24 cellular contexts compared by ENCODE assay signal in genomic region chr10:59896186-59896585, GRCh38. TPM values are rescaled to one million over a fixed set of nuclear protein-coding genes. Genes with fewer than 3 reads are reported as not detected.
A peak's percentile ranks its signal among the peaks of the same experiment; 100 is the strongest.
DNase-seq lines count a peak whose midpoint lies in the region; ATAC-seq and TF ChIP-seq lines count a peak whose summit lies in the region.
"Had no signal": no experiment of that assay in that cellular context is flagged by ENCODE, and none has a peak within 500 bp of the region (broad histone marks: within the 10 kb centered on the region; RNA-seq: fewer than 3 reads in every experiment).

No MANE protein-coding gene starts in this region.

- H3K9me2 ChIP-seq in hepatocyte (replicated peaks; ENCODE audit: insufficient read depth), result no peaks in the 10 kb centered on the region

- DNase-seq in NCI-H510A treated with DMSO at 0.1 percent for 48 hours (lab: John Stamatoyannopoulos, UW), result peak; percentile 1
- no peak for DNase-seq in NCI-H510A (lab: John Stamatoyannopoulos, UW)
- no peak for DNase-seq in body of pancreas
- DNase-seq in hepatocyte (ENCODE audit: low spot score), result no peak
- DNase-seq in activated gamma-delta T cell (lab: John Stamatoyannopoulos, UW), result no peak
- DNase-seq: activated CD4-positive, alpha-beta T cell treated with anti-CD3 and anti-CD28 coated beads for 36 hours; activated CD8-positive, alpha-beta memory T cell treated with anti-CD3 and anti-CD28 coated beads, Interleukin-2, amount 10 ng/mL, durations not matched to agents 7 days and 5 days; activated effector memory CD4-positive, alpha-beta T cell treated with anti-CD3 and anti-CD28 coated beads, Interleukin-2, amount 50 U/mL, for 16 hours; CD4-positive, CD25-positive, alpha-beta regulatory T cell; DND-41; natural killer cell; NCI-H1694; NCI-H446 treated with DMSO at 0.1 percent for 48 hours; OCI-M1; SJCRH30; stimulated activated CD4-positive, alpha-beta T cell treated with anti-CD3 and anti-CD28 coated beads, Interleukin-12 subunit alpha, Interleukin-12 subunit beta, amount 100 ng/mL, for 4 hours; stimulated activated naive CD4-positive, alpha-beta T cell; T-helper 9 cell had no signal

- no peak overlapping the region for H3K9ac ChIP-seq in stomach smooth muscle (ENCODE audit: low read length in 2 of 2)

- H3K4me1 ChIP-seq in body of pancreas (peaks cover 95% of the 10 kb centered on the region), hepatocyte (ENCODE audit: insufficient read depth) (peaks cover 53% of the 10 kb centered on the region), stomach smooth muscle (ENCODE audit: control insufficient read depth, insufficient read depth, low read length) (peaks cover 85% of the 10 kb centered on the region)
- H3K4me1 ChIP-seq: SJCRH30 had no signal

- H2AFZ ChIP-seq in hepatocyte, result no peak overlapping the region

- peaks cover 72% of the 10 kb centered on the region for H4K20me1 ChIP-seq in hepatocyte (ENCODE audit: insufficient read depth, poor library complexity, severe bottlenecking)

- no peaks in the 10 kb centered on the region for H3K9me3 ChIP-seq in body of pancreas
- no peaks in the 10 kb centered on the region for H3K9me3 ChIP-seq in hepatocyte (ENCODE audit: low read depth)
- H3K9me3 ChIP-seq in stomach smooth muscle (ENCODE audit: control insufficient read depth in 2 of 2, low read length in 2 of 2), result no peaks in the 10 kb centered on the region
- H3K9me3 ChIP-seq: A549, prostate gland, SJCRH30 had no signal

- H3K36me3 ChIP-seq in body of pancreas (replicated peaks in 1 of 2; ENCODE audit: insufficient read depth in 1 of 2, low read depth in 2 of 2), result no peaks in the 10 kb centered on the region
- no peaks in the 10 kb centered on the region for H3K36me3 ChIP-seq in hepatocyte (replicated peaks; ENCODE audit: insufficient read depth, low read depth)
- H3K36me3 ChIP-seq in stomach smooth muscle (ENCODE audit: control insufficient read depth in 2 of 2, insufficient read depth in 2 of 2, low read length in 2 of 2), result peaks cover 0 to 7% of the 10 kb centered on the region in 2 donors
- H3K36me3 ChIP-seq: prostate gland, SJCRH30 had no signal

- no peaks in the 10 kb centered on the region for H3K27me3 ChIP-seq in body of pancreas
- no peaks in the 10 kb centered on the region for H3K27me3 ChIP-seq in hepatocyte
- H3K27me3 ChIP-seq in stomach smooth muscle (ENCODE audit: control insufficient read depth in 1 of 2, insufficient read depth in 2 of 2, low read length in 2 of 2), result no peaks in the 10 kb centered on the region
- H3K27me3 ChIP-seq: SJCRH30 had no signal

- peaks cover 100% of the 10 kb centered on the region for H3K79me2 ChIP-seq in hepatocyte

- no peak for TF ChIP-seq POLR2A in body of pancreas (IDR thresholded peaks at IDR 0.05)

- H3K27ac ChIP-seq in body of pancreas (peak overlapping the region in 3 of 4 donors; percentile 68 to 77 (median 77)), hepatocyte (peak overlapping the region; percentile 18), stomach smooth muscle (ENCODE audit: low read length) (peak overlapping the region; percentile 37)
- H3K27ac ChIP-seq: A549, SJCRH30 had no signal

- ATAC-seq in body of pancreas (no peak), GM19351 (IDR thresholded peaks at IDR 0.05; ENCODE audit: unreplicated experiment) (no peak), HG03571 (IDR thresholded peaks at IDR 0.05; ENCODE audit: unreplicated experiment) (no peak)
- ATAC-seq: A549; activated CD4-positive, alpha-beta T cell treated with anti-CD3 and anti-CD28 coated beads for 36 hours; activated CD8-positive, alpha-beta memory T cell treated with anti-CD3 and anti-CD28 coated beads, Interleukin-2, amount 10 ng/mL, durations not matched to agents 7 days and 5 days; natural killer cell had no signal

- TF ChIP-seq CTCF in body of pancreas (IDR thresholded peaks at IDR 0.05) (no peak), hepatocyte (IDR thresholded peaks at IDR 0.05; ENCODE audit: poor library complexity) (no peak)

- WGBS in body of pancreas, 2 donors, result 25 to 27% methylated on average over 1 of the region's 1 CpG
- 89% methylated on average over 1 of the region's 1 CpG for WGBS in hepatocyte (ENCODE audit: low lambda C conversion rate, missing lambda C conversion rate)

- peak overlapping the region; percentile 68 for H3K4me2 ChIP-seq in hepatocyte
- H3K4me2 ChIP-seq: A549 had no signal

- H3K4me3 ChIP-seq in body of pancreas (no peak overlapping the region), hepatocyte (no peak overlapping the region), stomach smooth muscle (ENCODE audit: low read length in 2 of 2) (peak overlapping the region in 1 of 2 donors; percentile 22)
- H3K4me3 ChIP-seq: A549, lung, prostate gland, SJCRH30 had no signal

- intact Hi-C loops in body of pancreas (cut with DNase I), result no loop called here

RNA-seq across cellular contexts. Expression of gene CCDC6, which starts 10.2 kb away (rescaled TPM):
- total RNA-seq in body of pancreas (10 to 100 TPM; 26.7 to 35.8 TPM), hepatocyte (44.8 and 49.8 TPM in 2 replicates)
- polyA plus RNA-seq in hepatocyte, result 22.3 and 23.7 TPM in 2 replicates

Comparison
In these comparisons a context has a peak if more than half of its experiments do, and no peak if none do; other contexts are left out.
1. H3K27ac ChIP-seq: peak in every context shown above with its lines; median percentile 77 in body of pancreas; 37 in stomach smooth muscle; 18 in hepatocyte.